In the genomic region with DNA sequence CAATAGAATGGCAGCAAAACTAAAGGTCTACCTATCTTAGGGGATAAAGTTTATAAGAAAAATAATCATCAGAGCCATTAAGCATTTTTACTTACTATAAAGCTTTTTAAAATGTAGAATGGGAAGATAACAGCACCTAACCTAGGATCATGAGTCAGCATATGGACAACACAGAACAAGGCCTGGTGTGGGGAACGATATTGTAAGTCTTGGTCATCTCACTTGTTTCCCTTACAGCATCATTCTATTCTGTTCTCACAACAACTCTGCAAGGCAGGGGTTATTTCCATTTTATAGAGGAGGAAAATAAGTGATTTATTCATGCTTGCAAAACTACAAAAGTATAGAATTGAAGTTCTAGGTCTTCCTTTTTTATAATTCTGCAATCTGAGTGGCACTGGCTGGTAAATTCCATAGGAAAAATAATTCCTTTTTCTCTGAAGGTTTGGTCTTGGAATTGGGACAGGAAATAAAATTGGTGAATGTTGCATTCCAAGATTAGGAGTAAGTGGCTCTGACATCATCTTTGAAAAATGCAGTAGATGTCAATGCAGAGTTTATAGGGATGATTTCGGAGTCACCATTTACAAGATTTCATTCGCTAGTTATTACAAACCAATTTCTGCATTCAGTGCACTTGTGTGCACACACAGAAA, we compare ENCODE assay signal across 20 cellular contexts.
DNase-seq lines count a peak whose midpoint lies in the region; ATAC-seq, FAIRE-seq and TF ChIP-seq lines count a peak whose summit lies in the region.
"Had no signal": no experiment of that assay in that cellular context is flagged by ENCODE, and none has a peak within 500 bp of the region (broad histone marks: within the 10 kb centered on the region; RNA-seq: fewer than 3 reads in every experiment).

No MANE protein-coding gene starts in this region.

- no peaks in the 10 kb centered on the region for H3K9me3 ChIP-seq in AG04450 (ENCODE audit: control insufficient read depth, insufficient read depth, low read length)
- H3K9me3 ChIP-seq in lower lobe of right lung: no peaks in the 10 kb centered on the region
- H3K9me3 ChIP-seq: spleen, upper lobe of right lung had no signal

- H3K36me3 Mint-ChIP-seq in Calu3 (ENCODE audit: insufficient read depth, unreplicated experiment): no peaks in the 10 kb centered on the region
- H3K36me3 Mint-ChIP-seq: brain; natural killer cell treated with Interleukin-12 subunit alpha and Interleukin-12 subunit beta and Interleukin-15 and Interleukin-18, amount 100 ng/mL, for 72 hours; WTC11 had no signal

- in situ Hi-C loops in brain microvascular endothelial cell (cut with HindIII; ENCODE audit: low pct_ligation_motif_present, low sequenced_read_pairs): no loop called here

- no peak overlapping the region for H3K27ac Mint-ChIP-seq in Calu3 (ENCODE audit: unreplicated experiment)
- H3K27ac Mint-ChIP-seq: brain; natural killer cell treated with Interleukin-12 subunit alpha and Interleukin-12 subunit beta and Interleukin-15 and Interleukin-18, amount 100 ng/mL, for 72 hours; WTC11 had no signal

- ATAC-seq in lower lobe of right lung: no peak
- ATAC-seq: esophagus mucosa; natural killer cell treated with Interleukin-12 subunit alpha and Interleukin-12 subunit beta and Interleukin-15 and Interleukin-18, amount 100 ng/mL, for 72 hours; upper lobe of right lung; WTC11 had no signal

- H3K27me3 ChIP-seq in AG04450 (ENCODE audit: control insufficient read depth, insufficient read depth, low read length): no peaks in the 10 kb centered on the region
- H3K27me3 ChIP-seq in brain microvascular endothelial cell (replicated peaks): no peaks in the 10 kb centered on the region
- H3K27me3 ChIP-seq in kidney epithelial cell (ENCODE audit: control insufficient read depth, insufficient read depth, low read length): no peaks in the 10 kb centered on the region
- H3K27me3 ChIP-seq in lower lobe of right lung (ENCODE audit: low read depth): no peaks in the 10 kb centered on the region
- H3K27me3 ChIP-seq: upper lobe of right lung had no signal

- FAIRE-seq in HTR-8/SVneo (lab: Jason Lieb, UNC): peak; percentile 91
- FAIRE-seq: kidney had no signal

- CTCF ChIA-PET in AG04450 (lab: Charles Lee): interaction anchor here (1.0 kb wide), 1 partner anchor 70 kb away, joined by 3 read pairs; no protein-coding TSS in a partner anchor
- CTCF ChIA-PET in Calu3 (lab: Charles Lee): no interaction called here

- H3K4me1 ChIP-seq in lower lobe of right lung: no peaks in the 10 kb centered on the region
- H3K4me1 ChIP-seq: spleen, upper lobe of right lung had no signal

- no peaks in the 10 kb centered on the region for H3K9me3 Mint-ChIP-seq in Calu3 (ENCODE audit: low read depth, unreplicated experiment)
- H3K9me3 Mint-ChIP-seq: brain, WTC11 had no signal

- H3K27ac ChIP-seq in AG04450 (ENCODE audit: low read depth, low read length) (no peak overlapping the region), brain microvascular endothelial cell (peak overlapping the region; percentile 66), lower lobe of right lung (no peak overlapping the region)
- H3K27ac ChIP-seq: C4-2B, spleen, upper lobe of right lung had no signal

- H3K4me1 Mint-ChIP-seq in Calu3 (ENCODE audit: low read depth, unreplicated experiment): peaks cover 10% of the 10 kb centered on the region

- intact Hi-C loops in head of caudate nucleus (cut with DNase I): no loop called here
- intact Hi-C loops in lower lobe of right lung (cut with DNase I): no loop called here
- intact Hi-C loops in Calu3 (cut with micrococcal nuclease; ENCODE audit: unreplicated experiment): loop anchor here (10.0 kb wide), 1 partner anchor 207 kb away; no protein-coding TSS in a partner anchor

- no peak overlapping the region for H3K4me3 Mint-ChIP-seq in Calu3 (ENCODE audit: low read depth, unreplicated experiment)
- H3K4me3 Mint-ChIP-seq: brain; natural killer cell treated with Interleukin-12 subunit alpha and Interleukin-12 subunit beta and Interleukin-15 and Interleukin-18, amount 100 ng/mL, for 72 hours; WTC11 had no signal

- no TSS peak for BruUV-seq in Calu3 (replicated peaks; lab: Mats Ljungman, UMichigan)

- H3K4me3 ChIP-seq in AG04450 (ENCODE audit: low read depth, low read length) (no peak overlapping the region), brain microvascular endothelial cell (ENCODE audit: low read depth, low read length) (no peak overlapping the region), kidney epithelial cell (ENCODE audit: low read depth, low read length) (no peak overlapping the region), lower lobe of right lung (no peak overlapping the region)
- H3K4me3 ChIP-seq: spleen, upper lobe of right lung had no signal

- TF ChIP-seq CTCF in AG04450 (IDR thresholded peaks at IDR 0.05; ENCODE audit: low read depth, low read length) (no peak), brain microvascular endothelial cell (IDR thresholded peaks at IDR 0.05; ENCODE audit: low read depth, low read length, missing control alignments) (no peak), kidney epithelial cell (IDR thresholded peaks at IDR 0.05; ENCODE audit: insufficient read depth, low read length, poor library complexity, severe bottlenecking) (no peak), lower lobe of right lung (IDR thresholded peaks at IDR 0.05) (no peak), Calu3 (IDR thresholded peaks at IDR 0.05; ENCODE audit: unreplicated experiment) (no peak)

- peak; percentile 26 for DNase-seq in AG04450 (ENCODE audit: low read depth, low spot score)
- DNase-seq in HTR-8/SVneo (ENCODE audit: insufficient read length, low spot score): peak; percentile 75
- peak; percentile 67 for DNase-seq in brain microvascular endothelial cell
- DNase-seq in kidney epithelial cell (ENCODE audit: low read depth): peak; percentile 28
- no peak for DNase-seq in head of caudate nucleus
- no peak for DNase-seq in lower lobe of right lung
- no peak for DNase-seq in DMS79 treated with DMSO at 0.1 percent for 48 hours (lab: John Stamatoyannopoulos, UW)
- DNase-seq in Calu3: no peak
- DNase-seq: GDM1, kidney, NCI-H1417, NCI-H524 treated with DMSO at 0.1 percent for 48 hours, SHP77, spleen, upper lobe of right lung had no signal

- no peaks in the 10 kb centered on the region for H3K27me3 Mint-ChIP-seq in Calu3 (ENCODE audit: unreplicated experiment)

- POLR2A ChIA-PET in AG04450 (lab: Yijun Ruan, JAX): no interaction called here

- no peaks in the 10 kb centered on the region for H3K36me3 ChIP-seq in brain microvascular endothelial cell (replicated peaks)
- H3K36me3 ChIP-seq in kidney epithelial cell (ENCODE audit: control insufficient read depth, insufficient read depth, low read length): no peaks in the 10 kb centered on the region
- H3K36me3 ChIP-seq in lower lobe of right lung: no peaks in the 10 kb centered on the region
- H3K36me3 ChIP-seq: spleen, upper lobe of right lung had no signal

Comparison
In these comparisons a context has a peak if more than half of its experiments do, and no peak if none do; other contexts are left out.
1. DNase-seq: peak in AG04450 (single experiment), HTR-8/SVneo (single experiment), brain microvascular endothelial cell (single experiment) and kidney epithelial cell (single experiment); none in head of caudate nucleus (0 of 42), lower lobe of right lung (single experiment), DMS79 treated with DMSO at 0.1 percent for 48 hours (single experiment) and Calu3 (single experiment).